In the genomic region with DNA sequence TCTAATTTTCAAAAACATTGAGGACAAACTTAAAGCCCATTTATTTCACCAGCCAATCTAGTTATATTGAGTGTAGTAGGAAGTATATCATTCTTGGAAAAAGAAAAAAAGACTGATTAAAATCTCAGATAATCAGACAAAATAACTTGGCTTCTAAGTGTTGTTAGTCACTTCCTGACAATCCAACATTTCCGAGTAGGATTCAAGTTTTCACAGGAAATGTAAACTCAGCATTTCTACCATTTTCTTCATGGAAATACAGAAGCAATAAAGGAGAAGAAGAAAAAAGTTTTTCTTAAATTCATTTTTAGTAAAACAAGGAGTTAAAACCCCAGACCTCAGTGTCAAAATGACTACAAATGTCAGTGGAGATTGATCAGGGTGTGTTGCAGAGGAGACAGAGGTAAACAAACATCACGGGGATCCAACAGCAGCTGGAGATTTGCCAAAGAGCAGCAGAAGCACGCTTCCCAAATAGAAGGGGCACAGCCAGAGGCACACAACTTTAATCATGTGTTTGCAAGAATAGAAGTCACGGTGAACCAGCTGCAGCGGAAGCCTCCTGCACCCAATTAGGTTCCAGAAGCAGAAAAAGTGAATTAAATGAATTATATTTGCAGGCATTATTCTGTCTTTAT, we compare ENCODE assay signal across 1 cellular context.
TF ChIP-seq lines count a peak whose summit lies in the region.

No MANE protein-coding gene starts in this region.

TF ChIP-seq in H1, 55 proteins besides CTCF, POLR2A, EP300 and RAD21 (continued from another document):
- TF ChIP-seq, protein P1, sequence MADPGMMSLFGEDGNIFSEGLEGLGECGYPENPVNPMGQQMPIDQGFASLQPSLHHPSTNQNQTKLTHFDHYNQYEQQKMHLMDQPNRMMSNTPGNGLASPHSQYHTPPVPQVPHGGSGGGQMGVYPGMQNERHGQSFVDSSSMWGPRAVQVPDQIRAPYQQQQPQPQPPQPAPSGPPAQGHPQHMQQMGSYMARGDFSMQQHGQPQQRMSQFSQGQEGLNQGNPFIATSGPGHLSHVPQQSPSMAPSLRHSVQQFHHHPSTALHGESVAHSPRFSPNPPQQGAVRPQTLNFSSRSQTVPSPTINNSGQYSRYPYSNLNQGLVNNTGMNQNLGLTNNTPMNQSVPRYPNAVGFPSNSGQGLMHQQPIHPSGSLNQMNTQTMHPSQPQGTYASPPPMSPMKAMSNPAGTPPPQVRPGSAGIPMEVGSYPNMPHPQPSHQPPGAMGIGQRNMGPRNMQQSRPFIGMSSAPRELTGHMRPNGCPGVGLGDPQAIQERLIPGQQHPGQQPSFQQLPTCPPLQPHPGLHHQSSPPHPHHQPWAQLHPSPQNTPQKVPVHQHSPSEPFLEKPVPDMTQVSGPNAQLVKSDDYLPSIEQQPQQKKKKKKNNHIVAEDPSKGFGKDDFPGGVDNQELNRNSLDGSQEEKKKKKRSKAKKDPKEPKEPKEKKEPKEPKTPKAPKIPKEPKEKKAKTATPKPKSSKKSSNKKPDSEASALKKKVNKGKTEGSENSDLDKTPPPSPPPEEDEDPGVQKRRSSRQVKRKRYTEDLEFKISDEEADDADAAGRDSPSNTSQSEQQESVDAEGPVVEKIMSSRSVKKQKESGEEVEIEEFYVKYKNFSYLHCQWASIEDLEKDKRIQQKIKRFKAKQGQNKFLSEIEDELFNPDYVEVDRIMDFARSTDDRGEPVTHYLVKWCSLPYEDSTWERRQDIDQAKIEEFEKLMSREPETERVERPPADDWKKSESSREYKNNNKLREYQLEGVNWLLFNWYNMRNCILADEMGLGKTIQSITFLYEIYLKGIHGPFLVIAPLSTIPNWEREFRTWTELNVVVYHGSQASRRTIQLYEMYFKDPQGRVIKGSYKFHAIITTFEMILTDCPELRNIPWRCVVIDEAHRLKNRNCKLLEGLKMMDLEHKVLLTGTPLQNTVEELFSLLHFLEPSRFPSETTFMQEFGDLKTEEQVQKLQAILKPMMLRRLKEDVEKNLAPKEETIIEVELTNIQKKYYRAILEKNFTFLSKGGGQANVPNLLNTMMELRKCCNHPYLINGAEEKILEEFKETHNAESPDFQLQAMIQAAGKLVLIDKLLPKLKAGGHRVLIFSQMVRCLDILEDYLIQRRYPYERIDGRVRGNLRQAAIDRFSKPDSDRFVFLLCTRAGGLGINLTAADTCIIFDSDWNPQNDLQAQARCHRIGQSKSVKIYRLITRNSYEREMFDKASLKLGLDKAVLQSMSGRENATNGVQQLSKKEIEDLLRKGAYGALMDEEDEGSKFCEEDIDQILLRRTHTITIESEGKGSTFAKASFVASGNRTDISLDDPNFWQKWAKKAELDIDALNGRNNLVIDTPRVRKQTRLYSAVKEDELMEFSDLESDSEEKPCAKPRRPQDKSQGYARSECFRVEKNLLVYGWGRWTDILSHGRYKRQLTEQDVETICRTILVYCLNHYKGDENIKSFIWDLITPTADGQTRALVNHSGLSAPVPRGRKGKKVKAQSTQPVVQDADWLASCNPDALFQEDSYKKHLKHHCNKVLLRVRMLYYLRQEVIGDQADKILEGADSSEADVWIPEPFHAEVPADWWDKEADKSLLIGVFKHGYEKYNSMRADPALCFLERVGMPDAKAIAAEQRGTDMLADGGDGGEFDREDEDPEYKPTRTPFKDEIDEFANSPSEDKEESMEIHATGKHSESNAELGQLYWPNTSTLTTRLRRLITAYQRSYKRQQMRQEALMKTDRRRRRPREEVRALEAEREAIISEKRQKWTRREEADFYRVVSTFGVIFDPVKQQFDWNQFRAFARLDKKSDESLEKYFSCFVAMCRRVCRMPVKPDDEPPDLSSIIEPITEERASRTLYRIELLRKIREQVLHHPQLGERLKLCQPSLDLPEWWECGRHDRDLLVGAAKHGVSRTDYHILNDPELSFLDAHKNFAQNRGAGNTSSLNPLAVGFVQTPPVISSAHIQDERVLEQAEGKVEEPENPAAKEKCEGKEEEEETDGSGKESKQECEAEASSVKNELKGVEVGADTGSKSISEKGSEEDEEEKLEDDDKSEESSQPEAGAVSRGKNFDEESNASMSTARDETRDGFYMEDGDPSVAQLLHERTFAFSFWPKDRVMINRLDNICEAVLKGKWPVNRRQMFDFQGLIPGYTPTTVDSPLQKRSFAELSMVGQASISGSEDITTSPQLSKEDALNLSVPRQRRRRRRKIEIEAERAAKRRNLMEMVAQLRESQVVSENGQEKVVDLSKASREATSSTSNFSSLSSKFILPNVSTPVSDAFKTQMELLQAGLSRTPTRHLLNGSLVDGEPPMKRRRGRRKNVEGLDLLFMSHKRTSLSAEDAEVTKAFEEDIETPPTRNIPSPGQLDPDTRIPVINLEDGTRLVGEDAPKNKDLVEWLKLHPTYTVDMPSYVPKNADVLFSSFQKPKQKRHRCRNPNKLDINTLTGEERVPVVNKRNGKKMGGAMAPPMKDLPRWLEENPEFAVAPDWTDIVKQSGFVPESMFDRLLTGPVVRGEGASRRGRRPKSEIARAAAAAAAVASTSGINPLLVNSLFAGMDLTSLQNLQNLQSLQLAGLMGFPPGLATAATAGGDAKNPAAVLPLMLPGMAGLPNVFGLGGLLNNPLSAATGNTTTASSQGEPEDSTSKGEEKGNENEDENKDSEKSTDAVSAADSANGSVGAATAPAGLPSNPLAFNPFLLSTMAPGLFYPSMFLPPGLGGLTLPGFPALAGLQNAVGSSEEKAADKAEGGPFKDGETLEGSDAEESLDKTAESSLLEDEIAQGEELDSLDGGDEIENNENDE (IDR thresholded peaks at IDR 0.05; ENCODE audit: insufficient replicate concordance, low read length) = no peak
- TF ChIP-seq SIRT6 (IDR thresholded peaks at IDR 0.05; ENCODE audit: low read length) (no peak), KDM4A (IDR thresholded peaks at IDR 0.05; ENCODE audit: low read depth, low read length, severe bottlenecking) (no peak), CTBP2 (IDR thresholded peaks at IDR 0.05; ENCODE audit: borderline replicate concordance, insufficient read depth, insufficient read length, low read length) (no peak)
